23 cellular contexts compared by ENCODE assay signal in the genomic region with DNA sequence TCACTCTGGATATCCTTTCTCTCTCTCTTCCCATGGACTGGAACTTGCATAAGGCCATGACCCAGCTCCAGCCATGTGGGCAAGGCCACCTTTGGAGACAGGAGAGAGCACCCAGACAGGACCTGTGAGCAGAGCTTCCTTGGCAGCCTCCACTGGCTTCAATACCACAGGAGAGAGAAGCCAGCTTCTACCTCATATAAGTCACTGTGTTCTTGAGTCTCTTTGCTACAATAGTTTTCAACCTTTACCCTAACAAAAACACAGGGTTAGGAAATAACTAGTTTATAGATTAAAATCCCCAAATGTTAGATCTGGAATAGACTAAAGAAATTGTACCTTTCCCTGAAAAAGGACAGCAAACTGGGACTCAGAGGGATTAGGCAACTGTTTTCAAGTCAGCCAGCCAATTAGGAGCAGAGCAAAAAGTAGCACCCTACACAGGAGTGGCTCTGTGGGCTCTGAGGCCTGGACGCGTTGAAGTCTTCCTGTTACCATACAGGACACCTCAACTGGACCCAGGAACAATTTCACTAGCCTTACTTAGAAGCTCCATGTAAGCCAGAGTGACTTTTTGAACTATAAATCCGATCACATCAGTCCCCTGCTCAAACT.
DNase-seq lines count a peak whose midpoint lies in the region; ATAC-seq, FAIRE-seq and TF ChIP-seq lines count a peak whose summit lies in the region.
"Had no signal": no experiment of that assay in that cellular context is flagged by ENCODE, and none has a peak within 500 bp of the region (broad histone marks: within the 10 kb centered on the region; RNA-seq: fewer than 3 reads in every experiment).

No MANE protein-coding gene starts in this region.

- CTCF ChIA-PET in HepG2 (lab: Yijun Ruan, JAX; ENCODE audit: low intra/inter-chr PET ratio, low total read pairs): no interaction called here

- TF ChIP-seq CTCF in liver (IDR thresholded peaks at IDR 0.05; ENCODE audit: low read depth, low read length, missing input control) (no peak), HepG2 (CRISPR knock-in tag; IDR thresholded peaks at IDR 0.05) (no peak), right lobe of liver (IDR thresholded peaks at IDR 0.05) (no peak)

- H3K27ac Mint-ChIP-seq in activated T-helper 17 cell treated with anti-CD3 and anti-CD28 coated beads, Interleukin-2, amount 50 U/mL, for 72 hours: peak overlapping the region; percentile 63
- H3K27ac Mint-ChIP-seq: B cell; CD4-positive, alpha-beta T cell; CD8-positive, alpha-beta T cell had no signal

- H4K20me1 ChIP-seq in HepG2 (ENCODE audit: insufficient read depth, low read length): no peaks in the 10 kb centered on the region
- H4K20me1 ChIP-seq: BLaER1 treated with 17β-estradiol and CSF1 and Interleukin-3, amounts not matched to agents 10 nM and 100 nM had no signal

- ATAC-seq in HepG2 (no peak), right lobe of liver (peak; percentile 58 to 89 (median 86)), HG02938 (IDR thresholded peaks at IDR 0.05; ENCODE audit: unreplicated experiment) (no peak), HG03108 (IDR thresholded peaks at IDR 0.05; ENCODE audit: unreplicated experiment) (no peak), HG02588 (IDR thresholded peaks at IDR 0.05; ENCODE audit: unreplicated experiment) (no peak)
- ATAC-seq in activated T-helper 17 cell treated with anti-CD3 and anti-CD28 coated beads, Interleukin-2, amount 50 U/mL, for 72 hours (replicated peaks): no peak
- ATAC-seq: CD8-positive, alpha-beta T cell had no signal

- TF ChIP-seq RAD21 in liver (IDR thresholded peaks at IDR 0.05) (peak in 1 of 2 donors; percentile 27), HepG2 (CRISPR knock-in tag; IDR thresholded peaks at IDR 0.05) (no peak)

- no TSS peak for BruUV-seq in HepG2 (replicated peaks; lab: Mats Ljungman, UMichigan)

- in situ Hi-C loops in HepG2 (cut with HindIII; ENCODE audit: extremely low pct_ligation_motif_present, low pct_unique_long_range_greater_than_20kb): no loop called here

- TF ChIP-seq POLR2A in HepG2 (IDR thresholded peaks at IDR 0.05; ENCODE audit: insufficient read depth in 1 of 2, low read depth in 2 of 2, low read length in 2 of 2): no peak
- TF ChIP-seq POLR2A in right lobe of liver (IDR thresholded peaks at IDR 0.05): no peak

- peaks cover 48% of the 10 kb centered on the region for H3K4me1 Mint-ChIP-seq in activated T-helper 17 cell treated with anti-CD3 and anti-CD28 coated beads, Interleukin-2, amount 50 U/mL, for 72 hours
- H3K4me1 Mint-ChIP-seq: B cell had no signal

- intact Hi-C loops in HepG2 (cut with micrococcal nuclease; ENCODE audit: unreplicated experiment) (no loop called here), right lobe of liver (cut with DNase I) (no loop called here)

- no peaks in the 10 kb centered on the region for H3K27me3 Mint-ChIP-seq in activated T-helper 17 cell treated with anti-CD3 and anti-CD28 coated beads, Interleukin-2, amount 50 U/mL, for 72 hours
- H3K27me3 Mint-ChIP-seq: CD4-positive, alpha-beta T cell had no signal

- no peak overlapping the region for H2AFZ ChIP-seq in HepG2 (ENCODE audit: low read length)

- H3K27ac ChIP-seq in liver (ENCODE audit: low read depth in 1 of 2, low read length in 2 of 2) (peak overlapping the region; percentile 56 to 60), HepG2 (ENCODE audit: extremely low read length, insufficient read depth, low read length) (no peak overlapping the region), right lobe of liver (peak overlapping the region in 2 of 3 donors; percentile 71 to 77)
- H3K27ac ChIP-seq: 22Rv1; BLaER1 treated with 17β-estradiol and CSF1 and Interleukin-3, amounts not matched to agents 10 nM and 100 nM; C4-2B had no signal

- 61% methylated on average over 3 of the region's 3 CpGs for WGBS in liver
- 39% methylated on average over 3 of the region's 3 CpGs for WGBS in HepG2 (ENCODE audit: low lambda C conversion rate)
- WGBS in right lobe of liver (ENCODE audit: insufficient coverage, low coverage, low lambda C conversion rate, missing lambda C conversion rate): 54% methylated on average over 2 of the region's 3 CpGs

- peaks cover 3% of the 10 kb centered on the region for H3K36me3 Mint-ChIP-seq in activated T-helper 17 cell treated with anti-CD3 and anti-CD28 coated beads, Interleukin-2, amount 50 U/mL, for 72 hours (ENCODE audit: low read depth)
- H3K36me3 Mint-ChIP-seq: CD8-positive, alpha-beta T cell had no signal

- DNase-seq in HepG2 (ENCODE audit: low spot score): no peak
- peak in 2 of 3 donors; percentile 81 to 82 for DNase-seq in right lobe of liver
- DNase-seq: ACHN; AML-193; Caco-2; Calu3; CD4-positive, alpha-beta T cell; CD8-positive, alpha-beta T cell; DMS79 treated with DMSO at 0.1 percent for 48 hours; GF-D8 had no signal

- POLR2A ChIA-PET in HepG2 (lab: Yijun Ruan, JAX): no interaction called here

- no peaks in the 10 kb centered on the region for H3K9me3 Mint-ChIP-seq in activated T-helper 17 cell treated with anti-CD3 and anti-CD28 coated beads, Interleukin-2, amount 50 U/mL, for 72 hours
- H3K9me3 Mint-ChIP-seq: CD4-positive, alpha-beta T cell; CD8-positive, alpha-beta T cell had no signal

- H3K9me3 ChIP-seq in liver (ENCODE audit: control insufficient read depth in 4 of 4, low read length in 3 of 4) (no peaks in the 10 kb centered on the region), HepG2 (ENCODE audit: low read length) (no peaks in the 10 kb centered on the region), right lobe of liver (no peaks in the 10 kb centered on the region)
- H3K9me3 ChIP-seq: BLaER1 treated with 17β-estradiol and CSF1 and Interleukin-3, amounts not matched to agents 10 nM and 100 nM; Caco-2 had no signal

- no peak for FAIRE-seq in HepG2 (lab: Jason Lieb, UNC)
- FAIRE-seq: D721Med, G401.6, GM12891, GM19239 had no signal

- H3K36me3 ChIP-seq in liver (ENCODE audit: control insufficient read depth in 4 of 4, insufficient read depth in 3 of 4, low read depth in 1 of 4, low read length in 3 of 4) (no peaks in the 10 kb centered on the region), HepG2 (replicated peaks in 1 of 2; ENCODE audit: control insufficient read depth in 1 of 2, insufficient read depth in 2 of 2, low read length in 2 of 2) (no peaks in the 10 kb centered on the region), right lobe of liver (no peaks in the 10 kb centered on the region)
- H3K36me3 ChIP-seq: BLaER1 treated with 17β-estradiol and CSF1 and Interleukin-3, amounts not matched to agents 10 nM and 100 nM had no signal

- H3K4me3 Mint-ChIP-seq in activated T-helper 17 cell treated with anti-CD3 and anti-CD28 coated beads, Interleukin-2, amount 50 U/mL, for 72 hours: no peak overlapping the region
- H3K4me3 Mint-ChIP-seq: B cell; CD4-positive, alpha-beta T cell; CD8-positive, alpha-beta T cell had no signal

- no peak for TF ChIP-seq EP300 in HepG2 (IDR thresholded peaks at IDR 0.05; ENCODE audit: low read depth in 2 of 2, low read length in 2 of 2)
- TF ChIP-seq EP300 in HepG2 (CRISPR knock-in tag; IDR thresholded peaks at IDR 0.05; ENCODE audit: borderline replicate concordance): no peak

- H3K27me3 ChIP-seq in liver (ENCODE audit: control insufficient read depth in 4 of 4, insufficient read depth in 4 of 4, low read length in 3 of 4): no peaks in the 10 kb centered on the region
- peaks cover 0 to 19% of the 10 kb centered on the region in 2 experiments; a peak in 2 of 5 replicates for H3K27me3 ChIP-seq in HepG2 (ENCODE audit: control insufficient read depth in 1 of 2, insufficient read depth in 2 of 2, low read length in 2 of 2)
- H3K27me3 ChIP-seq in right lobe of liver: no peaks in the 10 kb centered on the region
- H3K27me3 ChIP-seq: BLaER1 treated with 17β-estradiol and CSF1 and Interleukin-3, amounts not matched to agents 10 nM and 100 nM had no signal

- H3K4me3 ChIP-seq in liver (ENCODE audit: low read depth in 1 of 3, low read length in 3 of 3): no peak overlapping the region
- H3K4me3 ChIP-seq in HepG2 (replicated peaks in 1 of 3; ENCODE audit: insufficient read depth in 1 of 3, low read depth in 2 of 3, low read length in 3 of 3): no peak overlapping the region
- H3K4me3 ChIP-seq in right lobe of liver: no peak overlapping the region
- H3K4me3 ChIP-seq: BLaER1 treated with 17β-estradiol and CSF1 and Interleukin-3, amounts not matched to agents 10 nM and 100 nM had no signal

- H3K4me1 ChIP-seq in liver (ENCODE audit: control insufficient read depth in 4 of 4, insufficient read depth in 4 of 4, low read length in 3 of 4): peaks cover 9 to 40% (median 29%) of the 10 kb centered on the region in 4 donors
- H3K4me1 ChIP-seq in HepG2 (ENCODE audit: insufficient read depth, low read length): peaks cover 3% of the 10 kb centered on the region
- H3K4me1 ChIP-seq in right lobe of liver: peaks cover 0 to 61% (median 20%) of the 10 kb centered on the region in 4 donors
- H3K4me1 ChIP-seq: BLaER1 treated with 17β-estradiol and CSF1 and Interleukin-3, amounts not matched to agents 10 nM and 100 nM; Caco-2 had no signal

- H3K79me2 ChIP-seq in HepG2 (ENCODE audit: insufficient read depth, low read length): no peaks in the 10 kb centered on the region

- no peak overlapping the region for H3K4me2 ChIP-seq in HepG2 (ENCODE audit: low read depth, low read length)
- H3K4me2 ChIP-seq: BLaER1 treated with 17β-estradiol and CSF1 and Interleukin-3, amounts not matched to agents 10 nM and 100 nM had no signal

- H3K9ac ChIP-seq in liver (ENCODE audit: low read depth in 1 of 2, low read length in 2 of 2) (no peak overlapping the region), HepG2 (ENCODE audit: insufficient read depth, low read depth, low read length) (no peak overlapping the region)
- H3K9ac ChIP-seq: BLaER1 treated with 17β-estradiol and CSF1 and Interleukin-3, amounts not matched to agents 10 nM and 100 nM had no signal

TF ChIP-seq in liver, 16 proteins besides CTCF, POLR2A, EP300 and RAD21 (continues in another document):
- TF ChIP-seq SP1 (IDR thresholded peaks at IDR 0.05) (peak; percentile 72), FOXA2 (IDR thresholded peaks at IDR 0.05) (no peak), FOXA1 (IDR thresholded peaks at IDR 0.05) (no peak), GABPA (IDR thresholded peaks at IDR 0.05 in 1 of 2, conservative IDR thresholded peaks at IDR 0.05 in 1 of 2) (no peak), RXRA (IDR thresholded peaks at IDR 0.05) (peak; percentile 60 to 69), NR2F2 (IDR thresholded peaks at IDR 0.05) (no peak), HNF4G (IDR thresholded peaks at IDR 0.05) (peak; percentile 48), EGR1 (IDR thresholded peaks at IDR 0.05; ENCODE audit: low read depth in 2 of 2) (no peak), JUND (IDR thresholded peaks at IDR 0.05) (peak in 1 of 2 donors; percentile 51)

TF ChIP-seq in HepG2, 621 proteins besides CTCF, POLR2A, EP300 and RAD21 (continues in another document):
- TF ChIP-seq, protein P1, sequence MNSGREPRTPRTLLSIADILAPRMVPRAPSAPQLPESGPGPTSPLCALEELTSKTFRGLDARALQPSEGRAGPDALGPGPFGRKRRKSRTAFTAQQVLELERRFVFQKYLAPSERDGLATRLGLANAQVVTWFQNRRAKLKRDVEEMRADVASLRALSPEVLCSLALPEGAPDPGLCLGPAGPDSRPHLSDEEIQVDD (CRISPR knock-in tag; IDR thresholded peaks at IDR 0.05; ENCODE audit: borderline replicate concordance): no peak
- TF ChIP-seq CBX5 (CRISPR knock-in tag; IDR thresholded peaks at IDR 0.05; ENCODE audit: borderline replicate concordance): no peak

Comparison
In these comparisons a context has a peak if more than half of its experiments do, and no peak if none do; other contexts are left out.
1. ATAC-seq: peak in right lobe of liver (4 of 4); none in HepG2 (single experiment), activated T-helper 17 cell treated with anti-CD3 and anti-CD28 coated beads, Interleukin-2, amount 50 U/mL, for 72 hours (single experiment), HG02938 (single experiment), HG03108 (single experiment) and HG02588 (single experiment).